In genomic region chrX:135435933-135436332, GRCh38 we compare ENCODE assay signal across 30 cellular contexts. TPM values are rescaled to one million over a fixed set of nuclear protein-coding genes. Genes with fewer than 3 reads are reported as not detected.
"Had no signal": no experiment of that assay in that cellular context is flagged by ENCODE, and none has a peak within 500 bp of the region (broad histone marks: within the 10 kb centered on the region; RNA-seq: fewer than 3 reads in every experiment).

No MANE protein-coding gene starts in this region.

- FAIRE-seq: endometrium, endothelial cell of umbilical vein, frontal cortex had no signal

- ATAC-seq: effector memory CD8-positive, alpha-beta T cell; esophagus mucosa; foreskin keratinocyte; gastrocnemius medialis; gastroesophageal sphincter; heart left ventricle; heart right ventricle had no signal

- H3K36me3 ChIP-seq: colonic mucosa, esophagus muscularis mucosa, esophagus squamous epithelium, gastrocnemius medialis, gastroesophageal sphincter, heart left ventricle, heart right ventricle had no signal

- H3K27me3 ChIP-seq: colonic mucosa, esophagus muscularis mucosa, esophagus squamous epithelium, foreskin keratinocyte, gastrocnemius medialis, hepatocyte had no signal

- H3K4me1 ChIP-seq: colonic mucosa, esophagus muscularis mucosa, esophagus squamous epithelium, foreskin keratinocyte, gastrocnemius medialis, gastroesophageal sphincter, heart left ventricle, heart right ventricle had no signal

- H3K27ac ChIP-seq: colonic mucosa, coronary artery, dorsolateral prefrontal cortex, epithelial cell of prostate, esophagus muscularis mucosa, esophagus squamous epithelium, foreskin keratinocyte, gastrocnemius medialis, gastroesophageal sphincter, heart left ventricle, heart right ventricle, hepatocyte had no signal

- H3K4me3 ChIP-seq: colonic mucosa, coronary artery, dorsolateral prefrontal cortex, esophagus muscularis mucosa, esophagus squamous epithelium, gastrocnemius medialis, gastroesophageal sphincter, heart left ventricle, heart right ventricle, hepatocyte had no signal

- DNase-seq: colonic mucosa; cortex of kidney; dermis blood vessel endothelial cell; dorsolateral prefrontal cortex; effector CD4-positive, alpha-beta T cell; effector CD8-positive, alpha-beta T cell; effector memory CD4-positive, alpha-beta T cell; effector memory CD8-positive, alpha-beta T cell; endodermal cell; erythroblast; esophagus squamous epithelium; foreskin fibroblast; foreskin keratinocyte; foreskin melanocyte; gastrocnemius medialis; glutamatergic neuron; head of caudate nucleus; heart left ventricle; heart right ventricle had no signal

- H3K27ac Mint-ChIP-seq: dendritic cell treated with granulocyte-macrophage colony-stimulating factor and Interleukin-4, amounts not matched to agents 40 ng/mL and 50 ng/mL, for 4 days; effector memory CD8-positive, alpha-beta T cell; endodermal cell had no signal

- H3K4me3 Mint-ChIP-seq: dendritic cell treated with granulocyte-macrophage colony-stimulating factor and Interleukin-4, amounts not matched to agents 40 ng/mL and 50 ng/mL, for 4 days; effector memory CD8-positive, alpha-beta T cell; endodermal cell had no signal

- H2AFZ ChIP-seq: hepatocyte had no signal

- H3K79me2 ChIP-seq: hepatocyte had no signal

- H3K9me3 ChIP-seq: colonic mucosa, esophagus muscularis mucosa, esophagus squamous epithelium, gastrocnemius medialis, gastroesophageal sphincter had no signal

- H3K4me2 ChIP-seq: hepatocyte had no signal

RNA-seq across cellular contexts. Expression of gene SMIM10L2A, which starts 14.2 kb away (rescaled TPM):
- total RNA-seq: fibroblast of villous mesenchyme had no signal
